Comparison of ENCODE assay signal across 8 cellular contexts in genomic region chr16:4624015-4624826, GRCh38. TPM values are rescaled to one million over a fixed set of nuclear protein-coding genes. Genes with fewer than 3 reads are reported as not detected.
DNase-seq lines count a peak whose midpoint lies in the region; ATAC-seq and TF ChIP-seq lines count a peak whose summit lies in the region.

Gene MGRN1 (plus strand): TSS chr16:4624826. CDS start chr16:4624961, 135 bp downstream.

- H3K4me1 ChIP-seq in esophagus (ENCODE audit: control insufficient read depth in 2 of 2, insufficient read depth in 2 of 2, low read length in 1 of 2) (peaks cover 8 to 14% of the 10 kb centered on the region in 2 donors), mucosa of stomach (ENCODE audit: control insufficient read depth, insufficient read depth, low read length) (peaks cover 17% of the 10 kb centered on the region)

- peak within 1 kb of the TSS; percentile 83 to 98 for H3K4me3 ChIP-seq in esophagus (ENCODE audit: low read depth in 1 of 2, low read length in 2 of 2)
- H3K4me3 ChIP-seq in mucosa of stomach (ENCODE audit: low read length): peak within 1 kb of the TSS; percentile 59

- H3K4me1 Mint-ChIP-seq in activated T-cell treated with anti-CD3 and anti-CD28 coated beads, Interleukin-2, amount 50 U/mL, for 24 hours (ENCODE audit: low read depth): peaks cover 38% of the 10 kb centered on the region

- no peaks in the 10 kb centered on the region for H3K9me3 ChIP-seq in esophagus (ENCODE audit: control insufficient read depth in 2 of 2, insufficient read depth in 1 of 2, low read depth in 1 of 2, low read length in 1 of 2)
- H3K9me3 ChIP-seq in mucosa of stomach (ENCODE audit: control insufficient read depth, low read length): no peaks in the 10 kb centered on the region

- H3K36me3 ChIP-seq in esophagus (ENCODE audit: control insufficient read depth in 2 of 2, insufficient read depth in 2 of 2, low read length in 1 of 2) (no peaks in the 10 kb centered on the region), mucosa of stomach (ENCODE audit: control insufficient read depth, insufficient read depth, low read length) (no peaks in the 10 kb centered on the region)

- peak within 1 kb of the TSS; percentile 99 for H3K4me3 Mint-ChIP-seq in activated T-cell treated with anti-CD3 and anti-CD28 coated beads, Interleukin-2, amount 50 U/mL, for 24 hours

- peak; percentile 57 for ATAC-seq in GM21717 (IDR thresholded peaks at IDR 0.05; ENCODE audit: unreplicated experiment)

- WGBS in esophagus, 2 donors: 6 to 7% methylated on average over 42 of the region's 42 CpGs

- peak within 1 kb of the TSS; percentile 93 to 98 for H3K27ac ChIP-seq in esophagus (ENCODE audit: low read depth in 2 of 2, low read length in 1 of 2)

- in situ Hi-C loops in KBM-7 (cut with MboI; ENCODE audit: low pct_unique_long_range_greater_than_20kb, low sequenced_read_pairs): no loop called here

- peak within 1 kb of the TSS; percentile 98 for H3K9ac ChIP-seq in mucosa of stomach (ENCODE audit: low read length)

- H3K27ac Mint-ChIP-seq in activated T-cell treated with anti-CD3 and anti-CD28 coated beads, Interleukin-2, amount 50 U/mL, for 24 hours: peak within 1 kb of the TSS; percentile 98

- no peaks in the 10 kb centered on the region for H3K9me3 Mint-ChIP-seq in activated T-cell treated with anti-CD3 and anti-CD28 coated beads, Interleukin-2, amount 50 U/mL, for 24 hours

- H3K27me3 Mint-ChIP-seq in activated T-cell treated with anti-CD3 and anti-CD28 coated beads, Interleukin-2, amount 50 U/mL, for 24 hours: no peaks in the 10 kb centered on the region

- peak; percentile 97 for DNase-seq in DMS53 (lab: John Stamatoyannopoulos, UW)
- peak; percentile 98 for DNase-seq in KBM-7
- DNase-seq in activated T-cell treated with anti-CD3 and anti-CD28 coated beads, Interleukin-2, amount 50 U/mL, for 24 hours: peak; percentile 93
- peak; percentile 93 for DNase-seq in stimulated activated CD8-positive, alpha-beta memory T cell treated with anti-CD3 and anti-CD28 coated beads, Interleukin-4, amount 100 ng/mL, for 48 hours

- H3K36me3 Mint-ChIP-seq in activated T-cell treated with anti-CD3 and anti-CD28 coated beads, Interleukin-2, amount 50 U/mL, for 24 hours (ENCODE audit: low read depth): peaks cover 24% of the 10 kb centered on the region

- no peaks in the 10 kb centered on the region for H3K27me3 ChIP-seq in esophagus (ENCODE audit: control insufficient read depth in 1 of 2, insufficient read depth in 2 of 2, low read length in 2 of 2)
- no peaks in the 10 kb centered on the region for H3K27me3 ChIP-seq in mucosa of stomach (ENCODE audit: control insufficient read depth, insufficient read depth, low read length)

TF ChIP-seq in PFSK-1, 5 proteins besides CTCF, POLR2A, EP300 and RAD21:
- TF ChIP-seq POLR2AphosphoS5 (IDR thresholded peaks at IDR 0.05; ENCODE audit: low read depth, low read length): 0 out of 2 replicates have a peak, but pooled peaks have one; percentile 34
- peak; percentile 22; the same call in 1 of the 2 replicates for TF ChIP-seq TAF1 (IDR thresholded peaks at IDR 0.05; ENCODE audit: borderline replicate concordance, insufficient read depth, low read length)
- no peak for TF ChIP-seq REST (IDR thresholded peaks at IDR 0.05; ENCODE audit: insufficient read depth in 1 of 2, low read depth in 2 of 2, low read length in 2 of 2)

RNA-seq across cellular contexts. Expression of gene MGRN1, which starts in this region (rescaled TPM):
- polyA plus RNA-seq in PFSK-1 (2012; ENCODE audit: insufficient read length, low read depth): 58.4 TPM
- 10 to 100 TPM; 10.9 to 15.1 TPM for polyA plus RNA-seq in esophagus

Comparison
In these comparisons a context has a peak if more than half of its experiments do, and no peak if none do; other contexts are left out.
1. Peak in every context shown above with its lines: DNase-seq, ATAC-seq, H3K4me3 ChIP-seq and H3K27ac ChIP-seq.